ENCODE assay signal across 20 cellular contexts in the genomic region with DNA sequence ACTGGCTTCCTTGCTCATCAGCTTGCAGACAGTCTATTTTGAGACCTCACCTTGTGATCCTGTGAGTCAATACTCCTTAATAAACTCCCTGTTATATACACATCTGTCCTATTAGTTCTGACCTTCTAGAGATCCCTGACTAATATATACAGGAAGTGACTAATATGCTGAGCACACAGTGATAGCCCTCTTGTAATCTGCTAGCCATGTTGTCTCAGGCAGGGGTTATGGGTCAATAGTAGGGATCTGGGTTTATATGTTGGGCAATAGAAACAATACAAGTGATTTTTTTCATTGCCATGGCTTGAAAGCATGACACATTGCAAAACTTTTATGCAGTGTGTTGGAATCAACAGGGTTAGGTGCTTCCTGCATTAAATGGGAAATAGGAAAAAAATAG.
DNase-seq lines count a peak whose midpoint lies in the region; ATAC-seq and TF ChIP-seq lines count a peak whose summit lies in the region.
"Had no signal": no experiment of that assay in that cellular context is flagged by ENCODE, and none has a peak within 500 bp of the region (broad histone marks: within the 10 kb centered on the region; RNA-seq: fewer than 3 reads in every experiment).

No MANE protein-coding gene starts in this region.

- H3K27ac Mint-ChIP-seq in Calu3 (ENCODE audit: unreplicated experiment) = no peak overlapping the region
- H3K27ac Mint-ChIP-seq: activated naive CD4-positive, alpha-beta T cell treated with anti-CD3 and anti-CD28 coated beads for 36 hours; CD4-positive, alpha-beta memory T cell; dendritic cell treated with granulocyte-macrophage colony-stimulating factor and Interleukin-4, amounts not matched to agents 40 ng/mL and 50 ng/mL, for 4 days had no signal

- ATAC-seq in body of pancreas (peak; percentile 67), foreskin keratinocyte (peak; percentile 99), SK-N-SH treated with all-trans-retinoic acid at 6 μM for 48 hours (no peak)
- ATAC-seq: left colon; stimulated activated naive CD8-positive, alpha-beta T cell treated with anti-CD3 and anti-CD28 coated beads, Interleukin-15, Interleukin-2, amounts not matched to agents 100 U/mL and 50 U/mL, for 24 hours had no signal

- H3K27me3 Mint-ChIP-seq in Calu3 (ENCODE audit: unreplicated experiment) = no peaks in the 10 kb centered on the region
- H3K27me3 Mint-ChIP-seq: CD4-positive, alpha-beta memory T cell; dendritic cell treated with granulocyte-macrophage colony-stimulating factor and Interleukin-4, amounts not matched to agents 40 ng/mL and 50 ng/mL, for 4 days had no signal

- no peak for TF ChIP-seq CTCF in HFF-Myc (IDR thresholded peaks at IDR 0.05; ENCODE audit: low read depth, low read length, missing control alignments)
- no peak for TF ChIP-seq CTCF in body of pancreas (IDR thresholded peaks at IDR 0.05)
- TF ChIP-seq CTCF in foreskin keratinocyte (conservative IDR thresholded peaks at IDR 0.05) = no peak
- no peak for TF ChIP-seq CTCF in Calu3 (IDR thresholded peaks at IDR 0.05; ENCODE audit: unreplicated experiment)

- no peak for TF ChIP-seq POLR2A in body of pancreas (IDR thresholded peaks at IDR 0.05)

- no peak overlapping the region for H3K27ac ChIP-seq in body of pancreas
- no peak overlapping the region for H3K27ac ChIP-seq in foreskin keratinocyte
- H3K27ac ChIP-seq: esophagus muscularis mucosa, right atrium auricular region, upper lobe of left lung, VCaP had no signal

- intact Hi-C loops in body of pancreas (cut with DNase I) (no loop called here), Calu3 (cut with micrococcal nuclease; ENCODE audit: unreplicated experiment) (loop anchor here (5.0 to 10.0 kb wide), 2 partner anchors 61 to 184 kb away; no protein-coding TSS in a partner anchor)

- H3K9me3 ChIP-seq in body of pancreas = no peaks in the 10 kb centered on the region
- H3K9me3 ChIP-seq: right atrium auricular region, upper lobe of left lung had no signal

- no peaks in the 10 kb centered on the region for H3K36me3 Mint-ChIP-seq in Calu3 (ENCODE audit: insufficient read depth, unreplicated experiment)
- H3K36me3 Mint-ChIP-seq: CD4-positive, alpha-beta memory T cell had no signal

- no peaks in the 10 kb centered on the region for H3K4me1 ChIP-seq in body of pancreas
- peaks cover 4% of the 10 kb centered on the region for H3K4me1 ChIP-seq in foreskin keratinocyte
- H3K4me1 ChIP-seq: esophagus muscularis mucosa, right atrium auricular region, upper lobe of left lung had no signal

- H3K4me3 Mint-ChIP-seq in Calu3 (ENCODE audit: low read depth, unreplicated experiment) = no peak overlapping the region
- H3K4me3 Mint-ChIP-seq: activated naive CD4-positive, alpha-beta T cell treated with anti-CD3 and anti-CD28 coated beads for 36 hours; CD4-positive, alpha-beta memory T cell; dendritic cell treated with granulocyte-macrophage colony-stimulating factor and Interleukin-4, amounts not matched to agents 40 ng/mL and 50 ng/mL, for 4 days; neural crest cell had no signal

- BruUV-seq in Calu3 (replicated peaks; lab: Mats Ljungman, UMichigan) = no TSS peak

- CTCF ChIA-PET in Calu3 (lab: Charles Lee) = no interaction called here

- H3K36me3 ChIP-seq in body of pancreas (replicated peaks in 1 of 2; ENCODE audit: insufficient read depth in 1 of 2, low read depth in 2 of 2) = no peaks in the 10 kb centered on the region
- H3K36me3 ChIP-seq: esophagus muscularis mucosa, right atrium auricular region, upper lobe of left lung had no signal

- DNase-seq in A172 (ENCODE audit: low spot score) (peak; percentile 36), HFF-Myc (ENCODE audit: extremely low read depth, low read depth) (peak; percentile 37), body of pancreas (peak in 1 of 4 donors; percentile 4), foreskin keratinocyte (peak; percentile 93), NCI-H1436 treated with DMSO at 0.1 percent for 48 hours (lab: John Stamatoyannopoulos, UW) (no peak), Calu3 (no peak), NOMO-1 treated with dmso at 0.1 percent for 144 hours (lab: John Stamatoyannopoulos, UW; ENCODE audit: unreplicated experiment) (no peak)
- DNase-seq: activated CD4-positive, alpha-beta T cell treated with anti-CD3 and anti-CD28 coated beads, Interleukin-2, amount 50 U/mL, for 48 hours; activated naive CD4-positive, alpha-beta T cell treated with anti-CD3 and anti-CD28 coated beads for 36 hours; CD4-positive, alpha-beta memory T cell; hypothalamus; left colon; stimulated activated naive CD8-positive, alpha-beta T cell treated with anti-CD3 and anti-CD28 coated beads, Interleukin-15, Interleukin-2, amounts not matched to agents 100 U/mL and 50 U/mL, for 24 hours; upper lobe of left lung had no signal

- peaks cover 17% of the 10 kb centered on the region for H3K4me1 Mint-ChIP-seq in Calu3 (ENCODE audit: low read depth, unreplicated experiment)
- H3K4me1 Mint-ChIP-seq: CD4-positive, alpha-beta memory T cell; neural crest cell had no signal

- H3K4me3 ChIP-seq in HFF-Myc (replicated peaks; ENCODE audit: low read depth, low read length) (no peak overlapping the region), body of pancreas (no peak overlapping the region)
- H3K4me3 ChIP-seq: esophagus muscularis mucosa, right atrium auricular region, upper lobe of left lung had no signal

- H3K27me3 ChIP-seq in body of pancreas (no peaks in the 10 kb centered on the region), foreskin keratinocyte (no peaks in the 10 kb centered on the region)
- H3K27me3 ChIP-seq: esophagus muscularis mucosa, right atrium auricular region, upper lobe of left lung had no signal

- H3K9me3 Mint-ChIP-seq in Calu3 (ENCODE audit: low read depth, unreplicated experiment) = no peaks in the 10 kb centered on the region

TF ChIP-seq in SK-N-SH treated with all-trans-retinoic acid at 6 μM for 48 hours, 23 proteins besides CTCF, POLR2A, EP300 and RAD21 (continues in another document):
- TF ChIP-seq, protein P1, sequence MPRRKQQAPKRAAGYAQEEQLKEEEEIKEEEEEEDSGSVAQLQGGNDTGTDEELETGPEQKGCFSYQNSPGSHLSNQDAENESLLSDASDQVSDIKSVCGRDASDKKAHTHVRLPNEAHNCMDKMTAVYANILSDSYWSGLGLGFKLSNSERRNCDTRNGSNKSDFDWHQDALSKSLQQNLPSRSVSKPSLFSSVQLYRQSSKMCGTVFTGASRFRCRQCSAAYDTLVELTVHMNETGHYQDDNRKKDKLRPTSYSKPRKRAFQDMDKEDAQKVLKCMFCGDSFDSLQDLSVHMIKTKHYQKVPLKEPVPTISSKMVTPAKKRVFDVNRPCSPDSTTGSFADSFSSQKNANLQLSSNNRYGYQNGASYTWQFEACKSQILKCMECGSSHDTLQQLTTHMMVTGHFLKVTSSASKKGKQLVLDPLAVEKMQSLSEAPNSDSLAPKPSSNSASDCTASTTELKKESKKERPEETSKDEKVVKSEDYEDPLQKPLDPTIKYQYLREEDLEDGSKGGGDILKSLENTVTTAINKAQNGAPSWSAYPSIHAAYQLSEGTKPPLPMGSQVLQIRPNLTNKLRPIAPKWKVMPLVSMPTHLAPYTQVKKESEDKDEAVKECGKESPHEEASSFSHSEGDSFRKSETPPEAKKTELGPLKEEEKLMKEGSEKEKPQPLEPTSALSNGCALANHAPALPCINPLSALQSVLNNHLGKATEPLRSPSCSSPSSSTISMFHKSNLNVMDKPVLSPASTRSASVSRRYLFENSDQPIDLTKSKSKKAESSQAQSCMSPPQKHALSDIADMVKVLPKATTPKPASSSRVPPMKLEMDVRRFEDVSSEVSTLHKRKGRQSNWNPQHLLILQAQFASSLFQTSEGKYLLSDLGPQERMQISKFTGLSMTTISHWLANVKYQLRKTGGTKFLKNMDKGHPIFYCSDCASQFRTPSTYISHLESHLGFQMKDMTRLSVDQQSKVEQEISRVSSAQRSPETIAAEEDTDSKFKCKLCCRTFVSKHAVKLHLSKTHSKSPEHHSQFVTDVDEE (CRISPR knock-in tag; IDR thresholded peaks at IDR 0.05) = no peak
- TF ChIP-seq ZFP30 (CRISPR knock-in tag; IDR thresholded peaks at IDR 0.05) (no peak), GLIS3 (CRISPR knock-in tag; IDR thresholded peaks at IDR 0.05) (no peak), TOX (CRISPR knock-in tag; IDR thresholded peaks at IDR 0.05; ENCODE audit: borderline replicate concordance) (no peak), RARB (CRISPR knock-in tag; IDR thresholded peaks at IDR 0.05) (no peak)
- TF ChIP-seq, protein P2, sequence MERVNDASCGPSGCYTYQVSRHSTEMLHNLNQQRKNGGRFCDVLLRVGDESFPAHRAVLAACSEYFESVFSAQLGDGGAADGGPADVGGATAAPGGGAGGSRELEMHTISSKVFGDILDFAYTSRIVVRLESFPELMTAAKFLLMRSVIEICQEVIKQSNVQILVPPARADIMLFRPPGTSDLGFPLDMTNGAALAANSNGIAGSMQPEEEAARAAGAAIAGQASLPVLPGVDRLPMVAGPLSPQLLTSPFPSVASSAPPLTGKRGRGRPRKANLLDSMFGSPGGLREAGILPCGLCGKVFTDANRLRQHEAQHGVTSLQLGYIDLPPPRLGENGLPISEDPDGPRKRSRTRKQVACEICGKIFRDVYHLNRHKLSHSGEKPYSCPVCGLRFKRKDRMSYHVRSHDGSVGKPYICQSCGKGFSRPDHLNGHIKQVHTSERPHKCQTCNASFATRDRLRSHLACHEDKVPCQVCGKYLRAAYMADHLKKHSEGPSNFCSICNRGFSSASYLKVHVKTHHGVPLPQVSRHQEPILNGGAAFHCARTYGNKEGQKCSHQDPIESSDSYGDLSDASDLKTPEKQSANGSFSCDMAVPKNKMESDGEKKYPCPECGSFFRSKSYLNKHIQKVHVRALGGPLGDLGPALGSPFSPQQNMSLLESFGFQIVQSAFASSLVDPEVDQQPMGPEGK (CRISPR knock-in tag; IDR thresholded peaks at IDR 0.05; ENCODE audit: borderline replicate concordance) = no peak
- TF ChIP-seq, protein P3, sequence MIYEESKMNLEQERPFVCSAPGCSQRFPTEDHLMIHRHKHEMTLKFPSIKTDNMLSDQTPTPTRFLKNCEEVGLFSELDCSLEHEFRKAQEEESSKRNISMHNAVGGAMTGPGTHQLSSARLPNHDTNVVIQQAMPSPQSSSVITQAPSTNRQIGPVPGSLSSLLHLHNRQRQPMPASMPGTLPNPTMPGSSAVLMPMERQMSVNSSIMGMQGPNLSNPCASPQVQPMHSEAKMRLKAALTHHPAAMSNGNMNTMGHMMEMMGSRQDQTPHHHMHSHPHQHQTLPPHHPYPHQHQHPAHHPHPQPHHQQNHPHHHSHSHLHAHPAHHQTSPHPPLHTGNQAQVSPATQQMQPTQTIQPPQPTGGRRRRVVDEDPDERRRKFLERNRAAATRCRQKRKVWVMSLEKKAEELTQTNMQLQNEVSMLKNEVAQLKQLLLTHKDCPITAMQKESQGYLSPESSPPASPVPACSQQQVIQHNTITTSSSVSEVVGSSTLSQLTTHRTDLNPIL (CRISPR knock-in tag; IDR thresholded peaks at IDR 0.05; ENCODE audit: low read depth) = no peak

Comparison
In these comparisons a context has a peak if more than half of its experiments do, and no peak if none do; other contexts are left out.
1. DNase-seq: peak in A172 (single experiment), HFF-Myc (single experiment) and foreskin keratinocyte (2 of 2); none in NCI-H1436 treated with DMSO at 0.1 percent for 48 hours (single experiment), Calu3 (single experiment) and NOMO-1 treated with dmso at 0.1 percent for 144 hours (single experiment).